ENCODE assay signal across 22 cellular contexts in the genomic region with DNA sequence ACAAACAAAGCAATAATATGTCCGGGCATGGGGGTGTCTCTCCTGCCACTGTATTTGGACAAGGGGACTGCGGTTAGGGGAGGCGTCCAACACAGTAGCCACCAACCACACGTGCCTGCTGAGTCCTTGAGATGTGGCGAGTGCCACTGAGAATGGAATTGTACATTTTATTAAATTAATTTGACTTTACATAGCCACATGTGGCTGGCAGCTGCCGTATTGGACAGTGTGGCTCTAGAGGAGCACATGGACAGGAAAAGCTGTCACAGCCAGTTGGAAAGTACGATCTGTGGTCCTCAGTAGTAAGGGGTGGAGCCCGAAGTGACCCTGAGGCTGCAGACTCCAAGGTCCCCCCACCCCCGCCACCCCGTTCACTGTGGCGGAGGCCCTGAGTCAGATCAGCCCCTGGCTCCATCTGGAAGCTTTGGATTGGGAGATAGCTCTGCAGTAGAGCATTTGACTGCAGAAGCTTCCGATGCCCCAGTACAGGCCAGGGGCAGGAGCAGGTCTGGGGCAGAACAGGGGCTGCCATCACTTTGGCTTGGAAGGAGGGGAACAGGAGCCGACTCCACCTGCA. TPM values are rescaled to one million over a fixed set of nuclear protein-coding genes. Genes with fewer than 3 reads are reported as not detected.
A peak's percentile ranks its signal among the peaks of the same experiment; 100 is the strongest.
DNase-seq lines count a peak whose midpoint lies in the region; ATAC-seq, FAIRE-seq and TF ChIP-seq lines count a peak whose summit lies in the region.
"Had no signal": no experiment of that assay in that cellular context is flagged by ENCODE, and none has a peak within 500 bp of the region (broad histone marks: within the 10 kb centered on the region; RNA-seq: fewer than 3 reads in every experiment).

No MANE protein-coding gene starts in this region.

- H3K4me1 ChIP-seq in BE2C (peaks cover 9% of the 10 kb centered on the region), K562 (replicated peaks in 1 of 2; ENCODE audit: control insufficient read depth in 2 of 2, insufficient read depth in 2 of 2, low read length in 2 of 2) (peaks cover 8 to 15% of the 10 kb centered on the region in 2 experiments; a peak in 3 of 5 replicates), uterus (no peaks in the 10 kb centered on the region)

- H3K9me3 Mint-ChIP-seq in activated T-helper 1 cell treated with anti-CD3 and anti-CD28 coated beads, Interleukin-12 subunit alpha, Interleukin-12 subunit beta, Interleukin-2, Interleukin-4 antibody, amounts not matched to agents 30 ng/mL and 10 ng/mL and 1 ng/mL, durations not matched to agents 14 hours and 24 hours and 36 hours, result no peaks in the 10 kb centered on the region
- H3K9me3 Mint-ChIP-seq: HFFc6 had no signal

- FAIRE-seq in K562 (lab: Jason Lieb, UNC), result no peak
- FAIRE-seq: H1 had no signal

- H3K4me3 ChIP-seq in BE2C (ENCODE audit: low read depth, low read length) (no peak overlapping the region), HFF-Myc (replicated peaks; ENCODE audit: low read depth, low read length) (no peak overlapping the region), K562 (no peak overlapping the region), uterus (no peak overlapping the region)
- H3K4me3 ChIP-seq: MG63, PC-9 had no signal

- TF ChIP-seq CTCF in BE2C (IDR thresholded peaks at IDR 0.05; ENCODE audit: low read depth, low read length) (no peak), HFF-Myc (IDR thresholded peaks at IDR 0.05; ENCODE audit: low read depth, low read length, missing control alignments) (no peak), K562 (IDR thresholded peaks at IDR 0.05 in 2 of 3, conservative IDR thresholded peaks at IDR 0.05 in 1 of 3; ENCODE audit: insufficient read depth in 2 of 3, low read depth in 1 of 3, low read length in 3 of 3) (no peak), uterus (IDR thresholded peaks at IDR 0.05) (no peak)

- no peaks in the 10 kb centered on the region for H3K9me1 ChIP-seq in K562 (ENCODE audit: control insufficient read depth, insufficient read depth, low read length)

- CTCF ChIA-PET in K562 (lab: Yijun Ruan, JAX; ENCODE audit: low intra/inter-chr PET ratio), result no interaction called here

- no peak for TF ChIP-seq EP300 in K562 (IDR thresholded peaks at IDR 0.05; ENCODE audit: low read length)

- TF ChIP-seq RAD21 in K562 (CRISPR knock-in tag; conservative IDR thresholded peaks at IDR 0.05 in 1 of 2, IDR thresholded peaks at IDR 0.05 in 1 of 2), result no peak

- no peak overlapping the region for H3K27ac ChIP-seq in K562 (ENCODE audit: extremely low read depth, low read depth, low read length)
- no peak overlapping the region for H3K27ac ChIP-seq in uterus
- H3K27ac ChIP-seq: HL-60, PC-9 had no signal

- no peak overlapping the region for H3K9ac ChIP-seq in K562 (ENCODE audit: insufficient read depth in 1 of 2, low read depth in 2 of 2, low read length in 2 of 2)

- ATAC-seq in K562, result no peak; the same call in 2 of the 3 replicates
- ATAC-seq in HG02763 (IDR thresholded peaks at IDR 0.05; ENCODE audit: unreplicated experiment), result no peak

- H3K36me3 ChIP-seq in BE2C (no peaks in the 10 kb centered on the region), K562 (ENCODE audit: control insufficient read depth, insufficient read depth, low read length) (no peaks in the 10 kb centered on the region), uterus (no peaks in the 10 kb centered on the region)
- H3K36me3 ChIP-seq: MG63 had no signal

- H3K9me3 ChIP-seq in BE2C (no peaks in the 10 kb centered on the region), K562 (replicated peaks; ENCODE audit: control insufficient read depth, insufficient read depth, low read depth, low read length) (no peaks in the 10 kb centered on the region), uterus (no peaks in the 10 kb centered on the region)
- H3K9me3 ChIP-seq: MG63 had no signal

- in situ Hi-C loops in K562 (cut with MboI), result no loop called here

- BruUV-seq in K562 (replicated peaks; lab: Mats Ljungman, UMichigan), result no TSS peak

- no peak overlapping the region for H3K4me3 Mint-ChIP-seq in activated T-helper 1 cell treated with anti-CD3 and anti-CD28 coated beads, Interleukin-12 subunit alpha, Interleukin-12 subunit beta, Interleukin-2, Interleukin-4 antibody, amounts not matched to agents 30 ng/mL and 10 ng/mL and 1 ng/mL, durations not matched to agents 14 hours and 24 hours and 36 hours
- H3K4me3 Mint-ChIP-seq: CD14-positive monocyte, HFFc6 had no signal

- peaks cover 6% of the 10 kb centered on the region for H3K4me1 Mint-ChIP-seq in activated T-helper 1 cell treated with anti-CD3 and anti-CD28 coated beads, Interleukin-12 subunit alpha, Interleukin-12 subunit beta, Interleukin-2, Interleukin-4 antibody, amounts not matched to agents 30 ng/mL and 10 ng/mL and 1 ng/mL, durations not matched to agents 14 hours and 24 hours and 36 hours (ENCODE audit: low read depth)

- WGBS in K562 (ENCODE audit: insufficient coverage, low coverage, missing lambda C conversion rate), result 23% methylated on average over 8 of the region's 13 CpGs

- intact Hi-C loops in K562 (cut with micrococcal nuclease) (no loop called here), posterior vena cava (cut with DNase I) (no loop called here), uterus (cut with DNase I; ENCODE audit: low total_unique reads) (no loop called here)
- intact Hi-C loops in activated T-helper 1 cell treated with anti-CD3 and anti-CD28 coated beads, Interleukin-12 subunit alpha, Interleukin-12 subunit beta, Interleukin-2, Interleukin-4 antibody, amounts not matched to agents 30 ng/mL and 10 ng/mL and 1 ng/mL, durations not matched to agents 14 hours and 24 hours and 36 hours (cut with micrococcal nuclease), result no loop called here

- no peaks in the 10 kb centered on the region for H3K36me3 Mint-ChIP-seq in activated T-helper 1 cell treated with anti-CD3 and anti-CD28 coated beads, Interleukin-12 subunit alpha, Interleukin-12 subunit beta, Interleukin-2, Interleukin-4 antibody, amounts not matched to agents 30 ng/mL and 10 ng/mL and 1 ng/mL, durations not matched to agents 14 hours and 24 hours and 36 hours (ENCODE audit: low read depth)
- H3K36me3 Mint-ChIP-seq: CD14-positive monocyte had no signal

- H3K27ac Mint-ChIP-seq in activated T-helper 1 cell treated with anti-CD3 and anti-CD28 coated beads, Interleukin-12 subunit alpha, Interleukin-12 subunit beta, Interleukin-2, Interleukin-4 antibody, amounts not matched to agents 30 ng/mL and 10 ng/mL and 1 ng/mL, durations not matched to agents 14 hours and 24 hours and 36 hours, result no peak overlapping the region
- H3K27ac Mint-ChIP-seq: HFFc6 had no signal

- TF ChIP-seq POLR2A in K562 (conservative IDR thresholded peaks at IDR 0.05), result no peak
- TF ChIP-seq POLR2A in uterus (IDR thresholded peaks at IDR 0.05), result no peak

- no peaks in the 10 kb centered on the region for H3K27me3 Mint-ChIP-seq in activated T-helper 1 cell treated with anti-CD3 and anti-CD28 coated beads, Interleukin-12 subunit alpha, Interleukin-12 subunit beta, Interleukin-2, Interleukin-4 antibody, amounts not matched to agents 30 ng/mL and 10 ng/mL and 1 ng/mL, durations not matched to agents 14 hours and 24 hours and 36 hours (ENCODE audit: insufficient read depth)

- no peaks in the 10 kb centered on the region for H3K79me2 ChIP-seq in K562 (ENCODE audit: control insufficient read depth, insufficient read depth, low read length)

- no peak overlapping the region for H2AFZ ChIP-seq in K562 (ENCODE audit: low read depth, low read length)
- H2AFZ ChIP-seq: PC-9 had no signal

- no peaks in the 10 kb centered on the region for H4K20me1 ChIP-seq in K562 (replicated peaks; ENCODE audit: control insufficient read depth, insufficient read depth, low read length)

- H3K27me3 ChIP-seq in BE2C (no peaks in the 10 kb centered on the region), K562 (ENCODE audit: control insufficient read depth in 2 of 2, insufficient read depth in 2 of 2, low read length in 2 of 2) (peaks cover 0 to 2% of the 10 kb centered on the region in 2 experiments; a peak in 1 of 5 replicates), uterus (no peaks in the 10 kb centered on the region)
- H3K27me3 ChIP-seq: MG63 had no signal

- no peak overlapping the region for H3K4me2 ChIP-seq in K562 (ENCODE audit: insufficient read depth, low read length)
- H3K4me2 ChIP-seq: PC-9 had no signal

- POLR2A ChIA-PET in K562 (lab: Yijun Ruan, JAX), result interaction anchor here (0.6 kb wide), 3 partner anchors 29 to 213 kb away, joined by 3 read pairs; no protein-coding TSS in a partner anchor

- DNase-seq in BE2C, result peak; percentile 56
- DNase-seq in HFF-Myc (ENCODE audit: extremely low read depth, low read depth), result peak; percentile 27
- DNase-seq in K562 (ENCODE audit: extremely low read depth in 1 of 4, low spot score in 3 of 4), result peak in 3 of 4 experiments; percentile 26 to 32 (median 27)
- DNase-seq in posterior vena cava (ENCODE audit: low spot score), result peak; percentile 31
- DNase-seq in activated T-helper 1 cell treated with anti-CD3 and anti-CD28 coated beads, Interleukin-12 subunit alpha, Interleukin-12 subunit beta, Interleukin-2, Interleukin-4 antibody, amounts not matched to agents 30 ng/mL and 10 ng/mL and 1 ng/mL, durations not matched to agents 14 hours and 24 hours and 36 hours (ENCODE audit: low spot score), result no peak
- no peak for DNase-seq in uterus
- DNase-seq: AML-193, DMS79, HFFc6, IMR-90, Kasumi-1, MG63, NCI-H1092, NCI-H1436 treated with DMSO at 0.1 percent for 48 hours, NCI-H2029, NCI-H345, NCI-H526, PC-9 had no signal

RNA-seq across cellular contexts. Expression of a gene that starts 25.8 kb away (rescaled TPM):
- 178 TPM for polyA plus RNA-seq in BE2C (2012; ENCODE audit: insufficient read depth, insufficient read length, low read depth)
- 1.2 and 3.3 TPM in 2 replicates for total RNA-seq in K562 (2011; cell fraction: chromatin; rRNA removed; ENCODE audit: low replicate concordance)
- total RNA-seq in K562 (2011; cell fraction: nucleolus; rRNA removed), result 0.53 and 2.2 TPM in 2 replicates
- 0.31 and 0.95 TPM in 2 replicates for total RNA-seq in K562 (2011; cell fraction: nucleoplasm; rRNA removed)
- 0.20 and 0.68 TPM in 2 replicates for total RNA-seq in K562 (2014; rRNA removed)
- 0.10 TPM in 1 of 2 replicates, not detected in the other for total RNA-seq in K562 (2014; rRNA removed; fragmentation: Illumina TruSeq; extraction: Trizol)
- 0.11 and 0.40 TPM in 2 replicates for total RNA-seq in K562 (2015; rRNA removed; fragmentation: Illumina TruSeq; extraction: Trizol)
- 0.55 and 1.1 TPM in 2 replicates for total RNA-seq in K562 (2021)
- polyA plus RNA-seq in K562 (2011; rRNA removed), result 0.54 and 1.4 TPM in 2 replicates
- polyA plus RNA-seq in K562 (2011; cell fraction: cytosol; rRNA removed), result 1.5 TPM in 2 replicates
- polyA plus RNA-seq in K562 (2011; cell fraction: nucleus; rRNA removed), result 5.2 and 5.3 TPM in 2 replicates
- 0.25 and 0.51 TPM in 2 replicates for polyA plus RNA-seq in K562 (2012)
- 0.07 and 0.50 TPM in 2 replicates for polyA plus RNA-seq in K562 (2014; fragmentation: Illumina TruSeq; extraction: Trizol)
- not detected for polyA plus RNA-seq in K562 (2014; fragmentation: Nextera tagmentation; extraction: Ambion mirVana)
- 0.62 and 1.7 TPM in 2 replicates for polyA plus RNA-seq in K562 (2014; rRNA removed)
- polyA minus RNA-seq in K562 (2011; rRNA and poly(A)+ RNA removed), result 0.45 and 1.1 TPM in 2 replicates
- 0.86 and 2.7 TPM in 2 replicates for polyA minus RNA-seq in K562 (2011; cell fraction: cytosol; rRNA and poly(A)+ RNA removed)
- 0.81 and 1.3 TPM in 2 replicates for polyA minus RNA-seq in K562 (2011; cell fraction: nucleus; rRNA and poly(A)+ RNA removed)
- total RNA-seq in posterior vena cava, result 1 to 10 TPM in 1 of 2 donors, under 1 TPM in 1; 0.56 to 1.2 TPM
- total RNA-seq in activated T-helper 1 cell treated with anti-CD3 and anti-CD28 coated beads, Interleukin-12 subunit alpha, Interleukin-12 subunit beta, Interleukin-2, Interleukin-4 antibody, amounts not matched to agents 30 ng/mL and 10 ng/mL and 1 ng/mL, durations not matched to agents 14 hours and 24 hours and 36 hours, result 2.5 and 2.8 TPM in 2 replicates
- total RNA-seq in uterus, result 10 to 100 TPM in 1 of 4 donors, 1 to 10 TPM in 2, not detected in 1; 2.6 to 16.5 (median 4.4) TPM
- total RNA-seq: PC-9 had no signal

Comparison
In these comparisons a context has a peak if more than half of its experiments do, and no peak if none do; other contexts are left out.
1. DNase-seq: peak in BE2C (single experiment), HFF-Myc (single experiment), K562 (3 of 4) and posterior vena cava (single experiment); none in activated T-helper 1 cell treated with anti-CD3 and anti-CD28 coated beads, Interleukin-12 subunit alpha, Interleukin-12 subunit beta, Interleukin-2, Interleukin-4 antibody, amounts not matched to agents 30 ng/mL and 10 ng/mL and 1 ng/mL, durations not matched to agents 14 hours and 24 hours and 36 hours (single experiment) and uterus (0 of 2).